33 cellular contexts compared by ENCODE assay signal in the genomic region with DNA sequence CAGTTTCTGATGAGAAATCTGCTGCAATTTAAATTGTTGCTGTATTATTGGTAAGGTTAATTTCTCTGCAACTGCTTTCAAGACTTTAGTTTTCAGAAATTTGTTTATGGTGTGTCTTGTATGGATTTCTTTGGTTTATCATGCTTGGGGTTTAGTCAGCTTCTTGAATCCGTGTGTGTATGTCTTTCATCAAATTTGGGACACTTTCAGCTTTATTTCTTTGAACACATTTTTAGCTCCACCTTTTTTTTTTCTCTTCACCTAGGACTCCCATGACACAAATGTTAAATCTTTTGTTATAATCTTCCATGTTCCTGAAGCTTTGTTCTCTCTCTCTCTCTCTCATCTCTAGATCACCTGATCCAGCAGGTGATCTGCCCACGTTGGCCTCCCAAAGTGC. TPM values are rescaled to one million over a fixed set of nuclear protein-coding genes. Genes with fewer than 3 reads are reported as not detected.
"Had no signal": no experiment of that assay in that cellular context is flagged by ENCODE, and none has a peak within 500 bp of the region (broad histone marks: within the 10 kb centered on the region; RNA-seq: fewer than 3 reads in every experiment).

No MANE protein-coding gene starts in this region.

- H3K9me3 ChIP-seq: esophagus squamous epithelium, gastrocnemius medialis, left lung, lower lobe of right lung, mucosa of descending colon had no signal

- H3K4me3 ChIP-seq: esophagus squamous epithelium, gastrocnemius medialis, heart right ventricle, left lung, lower lobe of right lung, mucosa of descending colon had no signal

- H3K27me3 Mint-ChIP-seq: effector memory CD8-positive, alpha-beta T cell; naive B cell had no signal

- H3K27ac ChIP-seq: epithelial cell of prostate, esophagus squamous epithelium, gastrocnemius medialis, heart right ventricle, left lung, lower lobe of right lung had no signal

- FAIRE-seq: endometrium, islet of Langerhans, keratinocyte had no signal

- H3K4me1 ChIP-seq: esophagus squamous epithelium, gastrocnemius medialis, heart right ventricle, left lung, lower lobe of right lung had no signal

- ATAC-seq: effector memory CD8-positive, alpha-beta T cell; esophagus mucosa; gastrocnemius medialis; heart right ventricle; left cardiac atrium; left lung; left ventricle myocardium superior; lower lobe of right lung; mucosa of descending colon had no signal

- H3K27me3 ChIP-seq: esophagus squamous epithelium, gastrocnemius medialis, heart right ventricle, left lung had no signal

- H3K9me3 Mint-ChIP-seq: dendritic cell treated with granulocyte-macrophage colony-stimulating factor and Interleukin-4, amounts not matched to agents 40 ng/mL and 50 ng/mL, for 4 days; effector memory CD8-positive, alpha-beta T cell; endodermal cell had no signal

- H3K4me1 Mint-ChIP-seq: endodermal cell, mesothelial cell of epicardium had no signal

- H3K27ac Mint-ChIP-seq: dendritic cell treated with granulocyte-macrophage colony-stimulating factor and Interleukin-4, amounts not matched to agents 40 ng/mL and 50 ng/mL, for 4 days; effector memory CD8-positive, alpha-beta T cell; endodermal cell; mesothelial cell of epicardium; naive B cell had no signal

- H3K36me3 ChIP-seq: gastrocnemius medialis, left lung, lower lobe of right lung had no signal

- DNase-seq: cortex of kidney; effector CD8-positive, alpha-beta T cell; effector memory CD8-positive, alpha-beta T cell; endodermal cell; erythroblast; esophagus squamous epithelium; foreskin fibroblast; foreskin melanocyte; gastrocnemius medialis; glutamatergic neuron; heart right ventricle; hippocampal formation; left cardiac atrium; left lung; left ventricle myocardium superior; lower lobe of right lung; mesenchymal stem cell; mucosa of descending colon; naive B cell had no signal

- H3K4me3 Mint-ChIP-seq: dendritic cell treated with granulocyte-macrophage colony-stimulating factor and Interleukin-4, amounts not matched to agents 40 ng/mL and 50 ng/mL, for 4 days; effector memory CD8-positive, alpha-beta T cell; endodermal cell; mesothelial cell of epicardium; naive B cell had no signal

RNA-seq across cellular contexts. Expression of a gene that starts 13.4 kb away (rescaled TPM):
- total RNA-seq: dermis microvascular lymphatic vessel endothelial cell, esophagus squamous epithelium, gastrocnemius medialis, glomerular endothelial cell, kidney epithelial cell, lower leg skin, lower lobe of right lung, lung microvascular endothelial cell, mesenteric fat pad, mesothelial cell of epicardium, myocyte had no signal
- polyA plus RNA-seq: keratinocyte had no signal
